In genomic region chr16:81676571-81677374, GRCh38 we compare ENCODE assay signal across 22 cellular contexts.
"Had no signal": no experiment of that assay in that cellular context is flagged by ENCODE, and none has a peak within 500 bp of the region (broad histone marks: within the 10 kb centered on the region; RNA-seq: fewer than 3 reads in every experiment).

No MANE protein-coding gene starts in this region.

- H3K4me3 ChIP-seq: esophagus squamous epithelium, heart right ventricle, mucosa of descending colon had no signal

- H2AFZ ChIP-seq: parathyroid adenoma had no signal

- H3K4me1 ChIP-seq: parathyroid adenoma had no signal

- H3K9me3 Mint-ChIP-seq: activated B cell treated with CpG ODN at 0.5 μM for 24 hours; activated CD4-positive, alpha-beta memory T cell treated with anti-CD3 and anti-CD28 coated beads for 36 hours; activated naive CD8-positive, alpha-beta T cell treated with anti-CD3 and anti-CD28 coated beads, Interleukin-2, amount 10 ng/mL, durations not matched to agents 7 days and 5 days; activated T-helper 1 cell treated with anti-CD3 and anti-CD28 coated beads, Interleukin-12 subunit alpha, Interleukin-12 subunit beta, Interleukin-2, Interleukin-4 antibody, amounts not matched to agents 30 ng/mL and 10 ng/mL and 1 ng/mL, durations not matched to agents 14 hours and 24 hours and 36 hours; memory B cell; naive thymus-derived CD8-positive, alpha-beta T cell; stimulated activated memory B cell treated with anti-CD40 and anti-IgM and Interleukin-4, amounts not matched to agents 10 μg/mL and 1 μg/mL and 100 μg/mL, for 72 hours had no signal

- H3K27me3 Mint-ChIP-seq: activated B cell treated with CpG ODN at 0.5 μM for 24 hours; activated CD4-positive, alpha-beta memory T cell treated with anti-CD3 and anti-CD28 coated beads for 36 hours; activated naive CD8-positive, alpha-beta T cell treated with anti-CD3 and anti-CD28 coated beads, Interleukin-2, amount 10 ng/mL, durations not matched to agents 7 days and 5 days; memory B cell; naive thymus-derived CD8-positive, alpha-beta T cell; stimulated activated memory B cell treated with anti-CD40 and anti-IgM and Interleukin-4, amounts not matched to agents 10 μg/mL and 1 μg/mL and 100 μg/mL, for 72 hours had no signal

- H3K4me1 Mint-ChIP-seq: activated B cell treated with CpG ODN at 0.5 μM for 24 hours; stimulated activated memory B cell treated with anti-CD40 and anti-IgM and Interleukin-4, amounts not matched to agents 10 μg/mL and 1 μg/mL and 100 μg/mL, for 72 hours had no signal

- H3K27me3 ChIP-seq: brain microvascular endothelial cell, esophagus squamous epithelium, heart right ventricle, neutrophil had no signal

- H3K27ac ChIP-seq: brain microvascular endothelial cell, heart right ventricle, neutrophil, parathyroid adenoma had no signal

- H3K4me3 Mint-ChIP-seq: activated B cell treated with CpG ODN at 0.5 μM for 24 hours; activated CD4-positive, alpha-beta memory T cell treated with anti-CD3 and anti-CD28 coated beads for 36 hours; activated naive CD8-positive, alpha-beta T cell treated with anti-CD3 and anti-CD28 coated beads, Interleukin-2, amount 10 ng/mL, durations not matched to agents 7 days and 5 days; activated T-helper 1 cell treated with anti-CD3 and anti-CD28 coated beads, Interleukin-12 subunit alpha, Interleukin-12 subunit beta, Interleukin-2, Interleukin-4 antibody, amounts not matched to agents 30 ng/mL and 10 ng/mL and 1 ng/mL, durations not matched to agents 14 hours and 24 hours and 36 hours; memory B cell; naive thymus-derived CD8-positive, alpha-beta T cell; stimulated activated memory B cell treated with anti-CD40 and anti-IgM and Interleukin-4, amounts not matched to agents 10 μg/mL and 1 μg/mL and 100 μg/mL, for 72 hours had no signal

- H3K9ac ChIP-seq: parathyroid adenoma had no signal

- ATAC-seq: heart right ventricle; left ventricle myocardium superior; mucosa of descending colon; naive thymus-derived CD8-positive, alpha-beta T cell; stimulated activated memory B cell treated with anti-CD40 and anti-IgM and Interleukin-4, amounts not matched to agents 10 μg/mL and 1 μg/mL and 100 μg/mL, for 72 hours had no signal

- DNase-seq: activated B cell treated with CpG ODN at 0.5 μM for 24 hours; activated CD4-positive, alpha-beta memory T cell treated with anti-CD3 and anti-CD28 coated beads for 36 hours; activated CD4-positive, alpha-beta T cell treated with anti-CD3 and anti-CD28 coated beads for 4 hours; activated naive CD8-positive, alpha-beta T cell treated with anti-CD3 and anti-CD28 coated beads, Interleukin-2, amount 10 ng/mL, durations not matched to agents 7 days and 5 days; activated T-cell treated with anti-CD3 and anti-CD28 coated beads for 4 hours; amygdala; brain microvascular endothelial cell; effector CD4-positive, alpha-beta T cell; esophagus squamous epithelium; heart right ventricle; left ventricle myocardium superior; mucosa of descending colon; naive thymus-derived CD8-positive, alpha-beta T cell; stimulated activated CD4-positive, alpha-beta T cell treated with anti-CD3 and anti-CD28 coated beads, Interleukin-4, amount 100 ng/mL, for 24 hours; T-helper 1 cell; T-helper 9 cell; trophoblast cell had no signal

- H3K9me3 ChIP-seq: esophagus squamous epithelium, heart right ventricle, mucosa of descending colon, neutrophil had no signal

- H3K27ac Mint-ChIP-seq: activated B cell treated with CpG ODN at 0.5 μM for 24 hours; activated CD4-positive, alpha-beta memory T cell treated with anti-CD3 and anti-CD28 coated beads for 36 hours; activated naive CD8-positive, alpha-beta T cell treated with anti-CD3 and anti-CD28 coated beads, Interleukin-2, amount 10 ng/mL, durations not matched to agents 7 days and 5 days; activated T-helper 1 cell treated with anti-CD3 and anti-CD28 coated beads, Interleukin-12 subunit alpha, Interleukin-12 subunit beta, Interleukin-2, Interleukin-4 antibody, amounts not matched to agents 30 ng/mL and 10 ng/mL and 1 ng/mL, durations not matched to agents 14 hours and 24 hours and 36 hours; memory B cell; stimulated activated memory B cell treated with anti-CD40 and anti-IgM and Interleukin-4, amounts not matched to agents 10 μg/mL and 1 μg/mL and 100 μg/mL, for 72 hours had no signal
